In the genomic region with DNA sequence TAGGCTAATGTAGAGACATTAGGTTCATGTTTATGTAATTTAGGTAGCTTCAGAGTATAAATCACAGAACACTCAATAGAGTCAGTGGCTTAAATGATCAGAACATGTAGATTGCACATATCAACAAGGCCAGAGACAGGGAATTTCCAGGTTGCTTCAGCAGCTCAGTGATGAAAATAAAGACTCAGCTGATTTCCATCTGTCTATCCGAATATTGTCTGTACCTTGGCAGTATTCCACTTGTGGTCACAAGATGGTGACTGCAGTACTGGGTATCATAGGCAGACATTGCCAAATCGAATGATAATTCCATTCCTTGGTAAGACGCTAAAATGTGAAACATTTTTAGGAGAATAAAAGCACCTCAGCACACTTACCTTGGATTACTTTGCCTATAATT, we compare ENCODE assay signal across 17 cellular contexts.
DNase-seq lines count a peak whose midpoint lies in the region; ATAC-seq and TF ChIP-seq lines count a peak whose summit lies in the region.
"Had no signal": no experiment of that assay in that cellular context is flagged by ENCODE, and none has a peak within 500 bp of the region (broad histone marks: within the 10 kb centered on the region; RNA-seq: fewer than 3 reads in every experiment).

No MANE protein-coding gene starts in this region.

- TF ChIP-seq CTCF in GM23338 (conservative IDR thresholded peaks at IDR 0.05; ENCODE audit: low read depth in 2 of 2) (no peak), type B pancreatic cell (conservative IDR thresholded peaks at IDR 0.05) (no peak)

- H3K9me3 Mint-ChIP-seq in GM23338 = no peaks in the 10 kb centered on the region
- no peaks in the 10 kb centered on the region for H3K9me3 Mint-ChIP-seq in type B pancreatic cell

- peak overlapping the region; percentile 52 for H2AFZ ChIP-seq in ACC112 (ENCODE audit: low read length, unreplicated experiment)
- no peak overlapping the region for H2AFZ ChIP-seq in GM23338

- H3K79me2 ChIP-seq in ACC112 (ENCODE audit: control insufficient read depth, insufficient read depth, low read length, unreplicated experiment) = no peaks in the 10 kb centered on the region
- H3K79me2 ChIP-seq in GM23338 (replicated peaks; ENCODE audit: insufficient read depth) = no peaks in the 10 kb centered on the region

- ATAC-seq in GM23338 (no peak), HG03571 (IDR thresholded peaks at IDR 0.05; ENCODE audit: unreplicated experiment) (no peak)

- H3K36me3 ChIP-seq in ACC112 (ENCODE audit: insufficient read depth, low read length) (no peaks in the 10 kb centered on the region), GM23338 (ENCODE audit: insufficient read depth) (no peaks in the 10 kb centered on the region)
- H3K36me3 ChIP-seq: Peyer's patch had no signal

- H3K36me3 Mint-ChIP-seq in GM23338 (ENCODE audit: low read depth) = no peaks in the 10 kb centered on the region
- H3K36me3 Mint-ChIP-seq in type B pancreatic cell = no peaks in the 10 kb centered on the region

- H3K27ac ChIP-seq in ACC112 (ENCODE audit: low read depth, low read length) (no peak overlapping the region), GM23338 (ENCODE audit: low read depth) (no peak overlapping the region)
- H3K27ac ChIP-seq: Peyer's patch had no signal

- H3F3A ChIP-seq in GM23338 (replicated peaks; ENCODE audit: low read depth) = no peaks in the 10 kb centered on the region

- H3K4me1 Mint-ChIP-seq in GM23338 (peaks cover 5% of the 10 kb centered on the region; the same call in 2 of the 3 replicates), type B pancreatic cell (ENCODE audit: unreplicated experiment) (no peaks in the 10 kb centered on the region)

- H3K27ac Mint-ChIP-seq in GM23338 (no peak overlapping the region), type B pancreatic cell (no peak overlapping the region)
- H3K27ac Mint-ChIP-seq: CD4-positive, alpha-beta T cell had no signal

- H3K27me3 Mint-ChIP-seq in GM23338 (ENCODE audit: insufficient read depth, low read depth, poor library complexity) (no peaks in the 10 kb centered on the region), type B pancreatic cell (no peaks in the 10 kb centered on the region)
- H3K27me3 Mint-ChIP-seq: CD4-positive, alpha-beta T cell had no signal

- no peak overlapping the region for H3K4me3 Mint-ChIP-seq in GM23338
- H3K4me3 Mint-ChIP-seq in type B pancreatic cell = no peak overlapping the region
- H3K4me3 Mint-ChIP-seq: CD4-positive, alpha-beta T cell had no signal

- H3K4me3 ChIP-seq in ACC112 (ENCODE audit: low read depth, low read length) (no peak overlapping the region), GM23338 (no peak overlapping the region)
- H3K4me3 ChIP-seq: Peyer's patch had no signal

- H3K4me1 ChIP-seq in ACC112 (ENCODE audit: control insufficient read depth, insufficient read depth, low read length, unreplicated experiment) (peaks cover 35% of the 10 kb centered on the region), GM23338 (ENCODE audit: insufficient read depth) (no peaks in the 10 kb centered on the region)
- H3K4me1 ChIP-seq: Caco-2, Peyer's patch had no signal

- no peak overlapping the region for H3K4me2 ChIP-seq in GM23338

- no peaks in the 10 kb centered on the region for H4K20me1 ChIP-seq in GM23338 (replicated peaks; ENCODE audit: insufficient read depth)

- H3K9me2 ChIP-seq in GM23338 (ENCODE audit: insufficient read depth) = no peaks in the 10 kb centered on the region

- no peaks in the 10 kb centered on the region for H3K27me3 ChIP-seq in ACC112 (ENCODE audit: insufficient read depth, low read length)
- no peaks in the 10 kb centered on the region for H3K27me3 ChIP-seq in GM23338 (ENCODE audit: insufficient read depth)
- H3K27me3 ChIP-seq: Peyer's patch had no signal

- DNase-seq in OCI-M1 (lab: John Stamatoyannopoulos, UW) (peak; percentile 33), dermis microvascular lymphatic vessel endothelial cell (ENCODE audit: low read depth in 2 of 2) (peak; percentile 18 to 26), kidney tubule cell (ENCODE audit: low spot score) (peak; percentile 8), activated gamma-delta T cell (lab: John Stamatoyannopoulos, UW) (no peak), GM23338 (ENCODE audit: low spot score) (no peak), type B pancreatic cell (ENCODE audit: extremely low spot score, unreplicated experiment) (no peak)
- DNase-seq: Caco-2; CD4-positive, alpha-beta T cell; HCEC 1CT; NCI-H1417 treated with DMSO at 0.1 percent for 48 hours; NCI-H2029; NCI-H2171; NCI-H446; NCI-H526 treated with DMSO at 0.1 percent for 48 hours; Peyer's patch had no signal

TF ChIP-seq in GM23338, 12 proteins besides CTCF, POLR2A, EP300 and RAD21:
- TF ChIP-seq CREB1 (CRISPR knock-in tag; IDR thresholded peaks at IDR 0.05; ENCODE audit: low read depth) = no peak

Comparison
In these comparisons a context has a peak if more than half of its experiments do, and no peak if none do; other contexts are left out.
1. DNase-seq: peak in OCI-M1 (single experiment), dermis microvascular lymphatic vessel endothelial cell (2 of 2) and kidney tubule cell (single experiment); none in activated gamma-delta T cell (single experiment), GM23338 (single experiment) and type B pancreatic cell (single experiment).